22 cellular contexts compared by ENCODE assay signal in genomic region chr1:30492451-30492850, GRCh38.
"Had no signal": no experiment of that assay in that cellular context is flagged by ENCODE, and none has a peak within 500 bp of the region (broad histone marks: within the 10 kb centered on the region; RNA-seq: fewer than 3 reads in every experiment).

No MANE protein-coding gene starts in this region.

- H3K4me3 ChIP-seq: colonic mucosa, esophagus squamous epithelium, gastrocnemius medialis, heart right ventricle, left lung, lung, mucosa of descending colon had no signal

- ATAC-seq: effector memory CD8-positive, alpha-beta T cell; esophagus mucosa; gastrocnemius medialis; heart right ventricle; left cardiac atrium; left lung; left ventricle myocardium superior; mucosa of descending colon had no signal

- H3K27me3 ChIP-seq: colonic mucosa, esophagus squamous epithelium, gastrocnemius medialis, heart right ventricle had no signal

- H3K9me3 ChIP-seq: colonic mucosa, esophagus squamous epithelium, gastrocnemius medialis, mucosa of descending colon had no signal

- DNase-seq: cerebellar nuclear complex; colonic mucosa; cortex of kidney; effector CD8-positive, alpha-beta T cell; effector memory CD8-positive, alpha-beta T cell; endodermal cell; erythroblast; esophagus squamous epithelium; foreskin fibroblast; foreskin melanocyte; gastrocnemius medialis; glutamatergic neuron; heart right ventricle; hippocampal formation; left cardiac atrium; left lung; left ventricle myocardium superior; mammary epithelial cell; mucosa of descending colon had no signal

- H3K4me1 ChIP-seq: colonic mucosa, esophagus squamous epithelium, gastrocnemius medialis, heart right ventricle, left lung had no signal

- H3K36me3 ChIP-seq: colonic mucosa, esophagus squamous epithelium, gastrocnemius medialis, heart right ventricle, left lung had no signal

- H3K27ac ChIP-seq: colonic mucosa, epithelial cell of prostate, esophagus squamous epithelium, gastrocnemius medialis, heart right ventricle, left lung had no signal
